ENCODE assay signal across 1 cellular context in the genomic region with DNA sequence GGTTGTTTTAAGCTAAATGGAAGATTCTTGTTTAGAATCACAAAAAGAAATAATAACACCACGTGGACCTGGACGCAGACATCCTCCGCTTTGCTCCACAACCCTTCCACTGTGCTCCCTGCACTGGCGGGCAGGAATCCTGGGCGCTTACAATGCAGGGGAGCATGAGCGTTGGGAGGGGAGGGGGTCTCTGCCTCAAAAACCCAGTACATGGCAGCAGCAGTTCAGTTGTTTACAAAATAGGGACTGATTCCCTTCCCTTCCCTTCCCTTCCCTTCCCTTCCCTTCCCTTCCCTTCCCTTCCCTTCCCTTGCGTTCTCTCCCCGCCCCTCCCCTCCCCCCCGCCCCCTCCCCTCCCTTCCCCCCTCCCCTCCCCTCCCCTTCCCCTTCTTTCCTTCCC.
TF ChIP-seq lines count a peak whose summit lies in the region.

No MANE protein-coding gene starts in this region.

TF ChIP-seq in GM23338, 12 proteins besides CTCF, POLR2A, EP300 and RAD21 (continued from another document):
- TF ChIP-seq, protein P1, sequence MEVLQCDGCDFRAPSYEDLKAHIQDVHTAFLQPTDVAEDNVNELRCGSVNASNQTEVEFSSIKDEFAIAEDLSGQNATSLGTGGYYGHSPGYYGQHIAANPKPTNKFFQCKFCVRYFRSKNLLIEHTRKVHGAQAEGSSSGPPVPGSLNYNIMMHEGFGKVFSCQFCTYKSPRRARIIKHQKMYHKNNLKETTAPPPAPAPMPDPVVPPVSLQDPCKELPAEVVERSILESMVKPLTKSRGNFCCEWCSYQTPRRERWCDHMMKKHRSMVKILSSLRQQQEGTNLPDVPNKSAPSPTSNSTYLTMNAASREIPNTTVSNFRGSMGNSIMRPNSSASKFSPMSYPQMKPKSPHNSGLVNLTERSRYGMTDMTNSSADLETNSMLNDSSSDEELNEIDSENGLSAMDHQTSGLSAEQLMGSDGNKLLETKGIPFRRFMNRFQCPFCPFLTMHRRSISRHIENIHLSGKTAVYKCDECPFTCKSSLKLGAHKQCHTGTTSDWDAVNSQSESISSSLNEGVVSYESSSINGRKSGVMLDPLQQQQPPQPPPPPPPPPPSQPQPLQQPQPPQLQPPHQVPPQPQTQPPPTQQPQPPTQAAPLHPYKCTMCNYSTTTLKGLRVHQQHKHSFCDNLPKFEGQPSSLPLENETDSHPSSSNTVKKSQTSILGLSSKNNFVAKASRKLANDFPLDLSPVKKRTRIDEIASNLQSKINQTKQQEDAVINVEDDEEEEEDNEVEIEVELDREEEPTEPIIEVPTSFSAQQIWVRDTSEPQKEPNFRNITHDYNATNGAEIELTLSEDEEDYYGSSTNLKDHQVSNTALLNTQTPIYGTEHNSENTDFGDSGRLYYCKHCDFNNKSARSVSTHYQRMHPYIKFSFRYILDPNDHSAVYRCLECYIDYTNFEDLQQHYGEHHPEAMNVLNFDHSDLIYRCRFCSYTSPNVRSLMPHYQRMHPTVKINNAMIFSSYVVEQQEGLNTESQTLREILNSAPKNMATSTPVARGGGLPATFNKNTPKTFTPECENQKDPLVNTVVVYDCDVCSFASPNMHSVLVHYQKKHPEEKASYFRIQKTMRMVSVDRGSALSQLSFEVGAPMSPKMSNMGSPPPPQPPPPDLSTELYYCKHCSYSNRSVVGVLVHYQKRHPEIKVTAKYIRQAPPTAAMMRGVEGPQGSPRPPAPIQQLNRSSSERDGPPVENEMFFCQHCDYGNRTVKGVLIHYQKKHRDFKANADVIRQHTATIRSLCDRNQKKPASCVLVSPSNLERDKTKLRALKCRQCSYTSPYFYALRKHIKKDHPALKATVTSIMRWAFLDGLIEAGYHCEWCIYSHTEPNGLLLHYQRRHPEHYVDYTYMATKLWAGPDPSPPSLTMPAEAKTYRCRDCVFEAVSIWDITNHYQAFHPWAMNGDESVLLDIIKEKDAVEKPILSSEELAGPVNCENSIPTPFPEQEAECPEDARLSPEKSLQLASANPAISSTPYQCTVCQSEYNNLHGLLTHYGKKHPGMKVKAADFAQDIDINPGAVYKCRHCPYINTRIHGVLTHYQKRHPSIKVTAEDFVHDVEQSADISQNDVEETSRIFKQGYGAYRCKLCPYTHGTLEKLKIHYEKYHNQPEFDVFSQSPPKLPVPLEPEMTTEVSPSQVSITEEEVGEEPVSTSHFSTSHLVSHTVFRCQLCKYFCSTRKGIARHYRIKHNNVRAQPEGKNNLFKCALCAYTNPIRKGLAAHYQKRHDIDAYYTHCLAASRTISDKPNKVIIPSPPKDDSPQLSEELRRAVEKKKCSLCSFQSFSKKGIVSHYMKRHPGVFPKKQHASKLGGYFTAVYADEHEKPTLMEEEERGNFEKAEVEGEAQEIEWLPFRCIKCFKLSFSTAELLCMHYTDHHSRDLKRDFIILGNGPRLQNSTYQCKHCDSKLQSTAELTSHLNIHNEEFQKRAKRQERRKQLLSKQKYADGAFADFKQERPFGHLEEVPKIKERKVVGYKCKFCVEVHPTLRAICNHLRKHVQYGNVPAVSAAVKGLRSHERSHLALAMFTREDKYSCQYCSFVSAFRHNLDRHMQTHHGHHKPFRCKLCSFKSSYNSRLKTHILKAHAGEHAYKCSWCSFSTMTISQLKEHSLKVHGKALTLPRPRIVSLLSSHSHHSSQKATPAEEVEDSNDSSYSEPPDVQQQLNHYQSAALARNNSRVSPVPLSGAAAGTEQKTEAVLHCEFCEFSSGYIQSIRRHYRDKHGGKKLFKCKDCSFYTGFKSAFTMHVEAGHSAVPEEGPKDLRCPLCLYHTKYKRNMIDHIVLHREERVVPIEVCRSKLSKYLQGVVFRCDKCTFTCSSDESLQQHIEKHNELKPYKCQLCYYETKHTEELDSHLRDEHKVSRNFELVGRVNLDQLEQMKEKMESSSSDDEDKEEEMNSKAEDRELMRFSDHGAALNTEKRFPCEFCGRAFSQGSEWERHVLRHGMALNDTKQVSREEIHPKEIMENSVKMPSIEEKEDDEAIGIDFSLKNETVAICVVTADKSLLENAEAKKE (CRISPR knock-in tag; IDR thresholded peaks at IDR 0.05), result no peak
- TF ChIP-seq, protein P2, sequence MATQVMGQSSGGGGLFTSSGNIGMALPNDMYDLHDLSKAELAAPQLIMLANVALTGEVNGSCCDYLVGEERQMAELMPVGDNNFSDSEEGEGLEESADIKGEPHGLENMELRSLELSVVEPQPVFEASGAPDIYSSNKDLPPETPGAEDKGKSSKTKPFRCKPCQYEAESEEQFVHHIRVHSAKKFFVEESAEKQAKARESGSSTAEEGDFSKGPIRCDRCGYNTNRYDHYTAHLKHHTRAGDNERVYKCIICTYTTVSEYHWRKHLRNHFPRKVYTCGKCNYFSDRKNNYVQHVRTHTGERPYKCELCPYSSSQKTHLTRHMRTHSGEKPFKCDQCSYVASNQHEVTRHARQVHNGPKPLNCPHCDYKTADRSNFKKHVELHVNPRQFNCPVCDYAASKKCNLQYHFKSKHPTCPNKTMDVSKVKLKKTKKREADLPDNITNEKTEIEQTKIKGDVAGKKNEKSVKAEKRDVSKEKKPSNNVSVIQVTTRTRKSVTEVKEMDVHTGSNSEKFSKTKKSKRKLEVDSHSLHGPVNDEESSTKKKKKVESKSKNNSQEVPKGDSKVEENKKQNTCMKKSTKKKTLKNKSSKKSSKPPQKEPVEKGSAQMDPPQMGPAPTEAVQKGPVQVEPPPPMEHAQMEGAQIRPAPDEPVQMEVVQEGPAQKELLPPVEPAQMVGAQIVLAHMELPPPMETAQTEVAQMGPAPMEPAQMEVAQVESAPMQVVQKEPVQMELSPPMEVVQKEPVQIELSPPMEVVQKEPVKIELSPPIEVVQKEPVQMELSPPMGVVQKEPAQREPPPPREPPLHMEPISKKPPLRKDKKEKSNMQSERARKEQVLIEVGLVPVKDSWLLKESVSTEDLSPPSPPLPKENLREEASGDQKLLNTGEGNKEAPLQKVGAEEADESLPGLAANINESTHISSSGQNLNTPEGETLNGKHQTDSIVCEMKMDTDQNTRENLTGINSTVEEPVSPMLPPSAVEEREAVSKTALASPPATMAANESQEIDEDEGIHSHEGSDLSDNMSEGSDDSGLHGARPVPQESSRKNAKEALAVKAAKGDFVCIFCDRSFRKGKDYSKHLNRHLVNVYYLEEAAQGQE (IDR thresholded peaks at IDR 0.05; ENCODE audit: unreplicated experiment), result no peak
- TF ChIP-seq ZNF331 (CRISPR knock-in tag; IDR thresholded peaks at IDR 0.05; ENCODE audit: low read depth), result no peak
TF ChIP-seq in GM23338: peak in this region for 0.
